Comparison of ENCODE assay signal across 2 cellular contexts in genomic region chr6:117266267-117266797, GRCh38.
TF ChIP-seq lines count a peak whose summit lies in the region.

No MANE protein-coding gene starts in this region.

TF ChIP-seq in H1, 55 proteins besides CTCF, POLR2A, EP300 and RAD21:
- TF ChIP-seq SUZ12 (IDR thresholded peaks at IDR 0.05; ENCODE audit: low read length) (peak; percentile 86), USF2 (IDR thresholded peaks at IDR 0.05; ENCODE audit: low read length) (no peak), RNF2 (IDR thresholded peaks at IDR 0.05; ENCODE audit: borderline replicate concordance, low read depth, low read length, missing control alignments, poor library complexity, severe bottlenecking) (peak; percentile 68), POU5F1 (IDR thresholded peaks at IDR 0.05; ENCODE audit: low read depth, low read length) (no peak), EZH2 (IDR thresholded peaks at IDR 0.05; ENCODE audit: low read depth, low read length, severe bottlenecking) (peak; percentile 88), CREB1 (IDR thresholded peaks at IDR 0.05) (no peak)
- TF ChIP-seq, protein P1, sequence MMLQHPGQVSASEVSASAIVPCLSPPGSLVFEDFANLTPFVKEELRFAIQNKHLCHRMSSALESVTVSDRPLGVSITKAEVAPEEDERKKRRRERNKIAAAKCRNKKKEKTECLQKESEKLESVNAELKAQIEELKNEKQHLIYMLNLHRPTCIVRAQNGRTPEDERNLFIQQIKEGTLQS (IDR thresholded peaks at IDR 0.05; ENCODE audit: insufficient read depth, low read depth, low read length), result no peak
TF ChIP-seq in H1: peak in this region for 3.

TF ChIP-seq in HEK293T, 16 proteins besides CTCF, POLR2A, EP300 and RAD21 (continued from another document):
- TF ChIP-seq SUZ12 (IDR thresholded peaks at IDR 0.05), result no peak
- no peak for TF ChIP-seq ELF4 (IDR thresholded peaks at IDR 0.05)
- no peak for TF ChIP-seq LEF1 (IDR thresholded peaks at IDR 0.05; ENCODE audit: borderline replicate concordance)
- no peak for TF ChIP-seq FOXA1 (IDR thresholded peaks at IDR 0.05)
- no peak for TF ChIP-seq HDGF (IDR thresholded peaks at IDR 0.05; ENCODE audit: borderline replicate concordance)
- no peak for TF ChIP-seq CTBP1 (IDR thresholded peaks at IDR 0.05; ENCODE audit: borderline replicate concordance)
- TF ChIP-seq L3MBTL2 (conservative IDR thresholded peaks at IDR 0.05), result no peak
- no peak for TF ChIP-seq FOXK2 (IDR thresholded peaks at IDR 0.05)
- no peak for TF ChIP-seq PKNOX1 (IDR thresholded peaks at IDR 0.05)
- TF ChIP-seq ARNT (IDR thresholded peaks at IDR 0.05), result no peak
- TF ChIP-seq BHLHE40 (IDR thresholded peaks at IDR 0.05; ENCODE audit: borderline replicate concordance), result no peak
- no peak for TF ChIP-seq ZNF384 (IDR thresholded peaks at IDR 0.05)
- TF ChIP-seq FOXM1 (IDR thresholded peaks at IDR 0.05; ENCODE audit: borderline replicate concordance), result no peak
- TF ChIP-seq NFRKB (IDR thresholded peaks at IDR 0.05), result no peak
- TF ChIP-seq SP1 (IDR thresholded peaks at IDR 0.05), result no peak
